ENCODE assay signal across 4 cellular contexts in genomic region chr15:77791994-77792393, GRCh38.
"Had no signal": no experiment of that assay in that cellular context is flagged by ENCODE, and none has a peak within 500 bp of the region (broad histone marks: within the 10 kb centered on the region; RNA-seq: fewer than 3 reads in every experiment).

No MANE protein-coding gene starts in this region.

- H3K9me3 Mint-ChIP-seq: GM23338, H9 had no signal

- ATAC-seq: GM23338 had no signal

- H3K4me1 Mint-ChIP-seq: IgD-negative memory B cell had no signal

- H3K4me2 ChIP-seq: GM23338 had no signal

- H3K27ac Mint-ChIP-seq: GM23338, H9, IgD-negative memory B cell had no signal

- H3K4me3 ChIP-seq: GM23338 had no signal

- H2AFZ ChIP-seq: GM23338 had no signal

- DNase-seq: H9, HCEC 1CT had no signal

- H3K4me3 Mint-ChIP-seq: GM23338, H9, IgD-negative memory B cell had no signal

- H3K36me3 Mint-ChIP-seq: IgD-negative memory B cell had no signal
